9 cellular contexts compared by ENCODE assay signal in genomic region chr2:72146357-72147302, GRCh38. TPM values are rescaled to one million over a fixed set of nuclear protein-coding genes. Genes with fewer than 3 reads are reported as not detected.
DNase-seq lines count a peak whose midpoint lies in the region; ATAC-seq, FAIRE-seq and TF ChIP-seq lines count a peak whose summit lies in the region.
"Had no signal": no experiment of that assay in that cellular context is flagged by ENCODE, and none has a peak within 500 bp of the region (broad histone marks: within the 10 kb centered on the region; RNA-seq: fewer than 3 reads in every experiment).

No MANE protein-coding gene starts in this region.

- peaks cover 1% of the 10 kb centered on the region for H3K36me3 Mint-ChIP-seq in activated CD4-positive, alpha-beta memory T cell treated with anti-CD3 and anti-CD28 coated beads for 36 hours

- H3K27ac Mint-ChIP-seq in activated CD4-positive, alpha-beta memory T cell treated with anti-CD3 and anti-CD28 coated beads for 36 hours, result no peak overlapping the region

- intact Hi-C loops in activated CD4-positive, alpha-beta memory T cell treated with anti-CD3 and anti-CD28 coated beads for 36 hours (cut with micrococcal nuclease), result loop anchor here (5.0 to 10.0 kb wide), 2 partner anchors 598 to 771 kb away; partner anchors contain the start of gene EMX1
- intact Hi-C loops in right cardiac atrium (cut with DNase I) (loop anchor here in 3 of 4 donors (5.0 to 10.0 kb wide), 4 partner anchors 222 to 542 kb away; no protein-coding TSS in a partner anchor), gastrocnemius medialis (cut with DNase I; ENCODE audit: low total_unique reads) (loop anchor here (10.0 kb wide), 1 partner anchor 692 kb away; the partner anchor contains the start of gene DYSF)

- no peak for ATAC-seq in right cardiac atrium
- ATAC-seq in gastrocnemius medialis, result no peak
- no peak for ATAC-seq in GM21526 (IDR thresholded peaks at IDR 0.05; ENCODE audit: low FRiP score, unreplicated experiment)
- ATAC-seq in HG03457 (IDR thresholded peaks at IDR 0.05; ENCODE audit: unreplicated experiment), result no peak

- H3K27ac ChIP-seq in right cardiac atrium (ENCODE audit: low read length) (no peak overlapping the region), gastrocnemius medialis (peak overlapping the region in 1 of 4 donors; percentile 66)

- peaks cover 45% of the 10 kb centered on the region for H3K4me1 Mint-ChIP-seq in activated CD4-positive, alpha-beta memory T cell treated with anti-CD3 and anti-CD28 coated beads for 36 hours (ENCODE audit: low read depth)

- H3K9me3 ChIP-seq in right cardiac atrium (ENCODE audit: control insufficient read depth, low read length), result no peaks in the 10 kb centered on the region
- no peaks in the 10 kb centered on the region for H3K9me3 ChIP-seq in gastrocnemius medialis

- CTCF ChIA-PET in activated CD4-positive, alpha-beta memory T cell treated with anti-CD3 and anti-CD28 coated beads for 36 hours (lab: Charles Lee), result no interaction called here

- WGBS in right cardiac atrium, result 3% methylated on average over 58 of the region's 58 CpGs

- H3K9me3 Mint-ChIP-seq in activated CD4-positive, alpha-beta memory T cell treated with anti-CD3 and anti-CD28 coated beads for 36 hours, result no peaks in the 10 kb centered on the region

- H3K4me3 Mint-ChIP-seq in activated CD4-positive, alpha-beta memory T cell treated with anti-CD3 and anti-CD28 coated beads for 36 hours, result peak overlapping the region; percentile 9

- no peaks in the 10 kb centered on the region for H3K36me3 ChIP-seq in gastrocnemius medialis

- POLR2A ChIA-PET in activated CD4-positive, alpha-beta memory T cell treated with anti-CD3 and anti-CD28 coated beads for 36 hours (lab: Charles Lee), result no interaction called here

- DNase-seq in GM13976 (ENCODE audit: low spot score), result peak; percentile 43
- peak; percentile 8 for DNase-seq in activated CD4-positive, alpha-beta memory T cell treated with anti-CD3 and anti-CD28 coated beads for 36 hours
- peak in 1 of 3 donors; percentile 72 for DNase-seq in right cardiac atrium
- DNase-seq in gastrocnemius medialis, result peak in 1 of 2 donors; percentile 12
- no peak for DNase-seq in GM12892 (ENCODE audit: insufficient read length)
- DNase-seq in NOMO-1 treated with dmso at 0.1 percent for 144 hours (lab: John Stamatoyannopoulos, UW; ENCODE audit: unreplicated experiment), result no peak
- DNase-seq: OCI-M1 had no signal

- peaks cover 3% of the 10 kb centered on the region for H3K4me1 ChIP-seq in right cardiac atrium (ENCODE audit: control insufficient read depth, insufficient read depth, low read length)
- peaks cover 55 to 73% of the 10 kb centered on the region in 2 donors for H3K4me1 ChIP-seq in gastrocnemius medialis

- peaks cover 67% of the 10 kb centered on the region for H3K27me3 Mint-ChIP-seq in activated CD4-positive, alpha-beta memory T cell treated with anti-CD3 and anti-CD28 coated beads for 36 hours

- no peak for TF ChIP-seq CTCF in GM13976 (IDR thresholded peaks at IDR 0.05; ENCODE audit: borderline replicate concordance, control extremely low read depth, extremely low read depth, insufficient read depth, missing control alignments)
- no peak for TF ChIP-seq CTCF in gastrocnemius medialis (IDR thresholded peaks at IDR 0.05 in 4 of 5, conservative IDR thresholded peaks at IDR 0.05 in 1 of 5)

- no peak for TF ChIP-seq POLR2A in gastrocnemius medialis (IDR thresholded peaks at IDR 0.05)
- no peak for TF ChIP-seq POLR2A in GM12892 (IDR thresholded peaks at IDR 0.05; ENCODE audit: low read depth, low read length)

- H3K27me3 ChIP-seq in right cardiac atrium (ENCODE audit: control insufficient read depth, insufficient read depth), result no peaks in the 10 kb centered on the region
- H3K27me3 ChIP-seq in gastrocnemius medialis, result peaks cover 43 to 48% (median 45%) of the 10 kb centered on the region in 3 donors

- no peak for FAIRE-seq in GM12892 (lab: Jason Lieb, UNC)

- in situ Hi-C loops in GM13976 (cut with MboI; ENCODE audit: low sequenced_read_pairs, unreplicated experiment), result loop anchor here (25.0 kb wide), 1 partner anchor 609 kb away; no protein-coding TSS in a partner anchor
- in situ Hi-C loops in gastrocnemius medialis (cut with MboI; ENCODE audit: low sequenced_read_pairs in 4 of 4), result no loop called here

- H3K4me3 ChIP-seq in right cardiac atrium (ENCODE audit: low read length) (peak overlapping the region; percentile 68), gastrocnemius medialis (peak overlapping the region; percentile 55 to 75 (median 66))

RNA-seq across cellular contexts. Expression of gene CYP26B1, which starts 1.0 kb away (rescaled TPM):
- not detected for total RNA-seq in activated CD4-positive, alpha-beta memory T cell treated with anti-CD3 and anti-CD28 coated beads for 36 hours
- 10 to 100 TPM in 1 of 4 donors, 1 to 10 TPM in 3; 5.1 to 30.9 (median 8.0) TPM for total RNA-seq in right cardiac atrium
- 7.2 TPM for polyA plus RNA-seq in right cardiac atrium
- 1 to 10 TPM; 1.8 to 4.8 (median 2.3) TPM for total RNA-seq in gastrocnemius medialis
- not detected for polyA plus RNA-seq in GM12892 (2012; ENCODE audit: missing spikeins)

Comparison
In these comparisons a context has a peak if more than half of its experiments do, and no peak if none do; other contexts are left out.
1. DNase-seq: peak in GM13976 (single experiment) and activated CD4-positive, alpha-beta memory T cell treated with anti-CD3 and anti-CD28 coated beads for 36 hours (single experiment); none in GM12892 (single experiment) and NOMO-1 treated with dmso at 0.1 percent for 144 hours (single experiment).